ENCODE assay signal across 2 cellular contexts in the genomic region with DNA sequence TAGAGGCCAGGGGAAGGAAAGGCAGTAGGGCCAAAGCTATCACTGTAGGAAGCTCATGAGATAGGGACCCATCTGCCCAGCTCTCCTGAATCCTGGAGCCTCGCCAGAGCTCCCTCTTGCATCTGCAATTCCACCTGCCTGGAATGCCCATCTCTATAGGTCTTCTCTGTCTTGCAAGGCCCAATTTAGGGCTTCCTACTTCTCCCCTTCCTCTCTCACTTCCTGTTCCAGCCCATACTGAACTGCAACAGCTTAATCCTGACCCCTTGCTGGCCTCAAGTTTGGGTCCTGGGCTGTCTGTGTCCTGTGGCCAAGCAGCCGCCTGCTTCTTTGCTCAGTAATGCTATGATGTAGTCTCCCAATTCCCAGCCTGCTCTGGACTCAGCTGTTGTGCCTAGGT.
TF ChIP-seq lines count a peak whose summit lies in the region.

No MANE protein-coding gene starts in this region.

TF ChIP-seq in HepG2, 621 proteins besides CTCF, POLR2A, EP300 and RAD21:
- TF ChIP-seq ZBTB21 (CRISPR knock-in tag; IDR thresholded peaks at IDR 0.05) (no peak), SALL1 (CRISPR knock-in tag; IDR thresholded peaks at IDR 0.05) (0 out of 2 replicates have a peak, but pooled peaks have one; percentile 16)

TF ChIP-seq in GM12878, 131 proteins besides CTCF, POLR2A, EP300 and RAD21:
- TF ChIP-seq ESRRA (IDR thresholded peaks at IDR 0.05; ENCODE audit: low read length) (no peak), HDAC6 (IDR thresholded peaks at IDR 0.05; ENCODE audit: unreplicated experiment) (no peak), SMC3 (IDR thresholded peaks at IDR 0.05; ENCODE audit: borderline replicate concordance, low read length) (no peak), NFXL1 (IDR thresholded peaks at IDR 0.05; ENCODE audit: borderline replicate concordance) (no peak), SREBF1 (IDR thresholded peaks at IDR 0.05; ENCODE audit: low read length) (no peak), FOXM1 (IDR thresholded peaks at IDR 0.05; ENCODE audit: low read depth, low read length) (no peak), ZNF687 (IDR thresholded peaks at IDR 0.05) (no peak), ZNF384 (IDR thresholded peaks at IDR 0.05; ENCODE audit: borderline replicate concordance, low read depth, low read length) (no peak), SPI1 (IDR thresholded peaks at IDR 0.05; ENCODE audit: borderline replicate concordance, insufficient read depth, low read depth, low read length) (peak; percentile 58; the same call in 1 of the 2 replicates), ZNF24 (IDR thresholded peaks at IDR 0.05) (no peak), KLF5 (IDR thresholded peaks at IDR 0.05; ENCODE audit: partially characterized antibody) (no peak), SRF (IDR thresholded peaks at IDR 0.05; ENCODE audit: low read depth in 2 of 2, low read length in 2 of 2) (peak; percentile 73 to 91; a peak in 3 of 4 replicates), ASH2L (IDR thresholded peaks at IDR 0.05; ENCODE audit: borderline replicate concordance, low read depth) (no peak), MEF2A (IDR thresholded peaks at IDR 0.05; ENCODE audit: insufficient read depth, low read depth, low read length) (no peak), CHD2 (IDR thresholded peaks at IDR 0.05; ENCODE audit: borderline replicate concordance, low read depth, low read length) (no peak)
- TF ChIP-seq, protein P1, sequence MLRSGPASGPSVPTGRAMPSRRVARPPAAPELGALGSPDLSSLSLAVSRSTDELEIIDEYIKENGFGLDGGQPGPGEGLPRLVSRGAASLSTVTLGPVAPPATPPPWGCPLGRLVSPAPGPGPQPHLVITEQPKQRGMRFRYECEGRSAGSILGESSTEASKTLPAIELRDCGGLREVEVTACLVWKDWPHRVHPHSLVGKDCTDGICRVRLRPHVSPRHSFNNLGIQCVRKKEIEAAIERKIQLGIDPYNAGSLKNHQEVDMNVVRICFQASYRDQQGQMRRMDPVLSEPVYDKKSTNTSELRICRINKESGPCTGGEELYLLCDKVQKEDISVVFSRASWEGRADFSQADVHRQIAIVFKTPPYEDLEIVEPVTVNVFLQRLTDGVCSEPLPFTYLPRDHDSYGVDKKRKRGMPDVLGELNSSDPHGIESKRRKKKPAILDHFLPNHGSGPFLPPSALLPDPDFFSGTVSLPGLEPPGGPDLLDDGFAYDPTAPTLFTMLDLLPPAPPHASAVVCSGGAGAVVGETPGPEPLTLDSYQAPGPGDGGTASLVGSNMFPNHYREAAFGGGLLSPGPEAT (IDR thresholded peaks at IDR 0.05; ENCODE audit: low read depth), result no peak
- TF ChIP-seq, protein P2, sequence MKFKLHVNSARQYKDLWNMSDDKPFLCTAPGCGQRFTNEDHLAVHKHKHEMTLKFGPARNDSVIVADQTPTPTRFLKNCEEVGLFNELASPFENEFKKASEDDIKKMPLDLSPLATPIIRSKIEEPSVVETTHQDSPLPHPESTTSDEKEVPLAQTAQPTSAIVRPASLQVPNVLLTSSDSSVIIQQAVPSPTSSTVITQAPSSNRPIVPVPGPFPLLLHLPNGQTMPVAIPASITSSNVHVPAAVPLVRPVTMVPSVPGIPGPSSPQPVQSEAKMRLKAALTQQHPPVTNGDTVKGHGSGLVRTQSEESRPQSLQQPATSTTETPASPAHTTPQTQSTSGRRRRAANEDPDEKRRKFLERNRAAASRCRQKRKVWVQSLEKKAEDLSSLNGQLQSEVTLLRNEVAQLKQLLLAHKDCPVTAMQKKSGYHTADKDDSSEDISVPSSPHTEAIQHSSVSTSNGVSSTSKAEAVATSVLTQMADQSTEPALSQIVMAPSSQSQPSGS (IDR thresholded peaks at IDR 0.05; ENCODE audit: low read length), result no peak
